ENCODE assay signal across 1 cellular context in the genomic region with DNA sequence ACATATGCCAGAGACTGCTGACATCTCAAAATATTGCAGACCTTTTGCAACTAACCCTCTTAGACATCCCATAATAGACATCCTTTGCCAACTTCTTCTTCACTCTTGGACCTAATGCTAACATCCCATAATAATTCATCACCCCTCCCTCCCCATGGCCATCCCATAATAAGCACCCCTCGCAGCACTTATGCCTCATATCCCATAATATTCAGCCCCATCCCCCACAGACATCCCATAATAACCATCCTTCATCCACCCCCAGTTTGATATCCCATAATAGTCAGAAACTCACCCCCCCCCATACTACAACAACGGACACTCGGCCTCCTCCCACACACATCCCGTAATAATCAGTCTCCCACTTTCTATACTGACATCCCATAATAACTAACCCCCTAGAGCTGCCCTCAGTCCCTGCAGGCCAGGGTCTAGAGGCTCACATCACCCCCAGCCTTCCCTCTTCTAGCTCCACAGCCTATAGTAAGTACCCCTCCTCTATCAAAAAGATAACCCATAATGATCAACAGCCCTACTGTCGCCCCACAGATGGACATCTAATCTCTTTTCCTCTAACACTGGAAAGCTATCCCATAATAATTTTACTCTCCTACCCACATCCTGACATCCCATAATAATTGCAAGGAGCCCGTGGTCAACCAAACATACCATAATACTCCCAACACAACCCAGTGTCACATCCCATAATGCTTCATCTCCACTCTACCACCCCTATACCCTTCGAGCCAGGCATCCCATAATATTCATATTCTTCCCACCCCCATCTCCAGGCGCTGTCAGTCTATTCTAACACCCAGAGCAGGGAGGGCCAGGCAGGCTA.
TF ChIP-seq lines count a peak whose summit lies in the region.

No MANE protein-coding gene starts in this region.

TF ChIP-seq in HEK293, 187 proteins besides CTCF, POLR2A, EP300 and RAD21 (continued from another document and continues in another):
- TF ChIP-seq, protein P1, sequence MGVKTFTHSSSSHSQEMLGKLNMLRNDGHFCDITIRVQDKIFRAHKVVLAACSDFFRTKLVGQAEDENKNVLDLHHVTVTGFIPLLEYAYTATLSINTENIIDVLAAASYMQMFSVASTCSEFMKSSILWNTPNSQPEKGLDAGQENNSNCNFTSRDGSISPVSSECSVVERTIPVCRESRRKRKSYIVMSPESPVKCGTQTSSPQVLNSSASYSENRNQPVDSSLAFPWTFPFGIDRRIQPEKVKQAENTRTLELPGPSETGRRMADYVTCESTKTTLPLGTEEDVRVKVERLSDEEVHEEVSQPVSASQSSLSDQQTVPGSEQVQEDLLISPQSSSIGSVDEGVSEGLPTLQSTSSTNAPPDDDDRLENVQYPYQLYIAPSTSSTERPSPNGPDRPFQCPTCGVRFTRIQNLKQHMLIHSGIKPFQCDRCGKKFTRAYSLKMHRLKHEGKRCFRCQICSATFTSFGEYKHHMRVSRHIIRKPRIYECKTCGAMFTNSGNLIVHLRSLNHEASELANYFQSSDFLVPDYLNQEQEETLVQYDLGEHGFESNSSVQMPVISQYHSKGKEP (tag by site-specific recombination; IDR thresholded peaks at IDR 0.05) = no peak
- TF ChIP-seq ZNF146 (tag by site-specific recombination; IDR thresholded peaks at IDR 0.05) (0 out of 2 replicates have a peak, but pooled peaks have one; percentile 24), ZNF518A (tag by site-specific recombination; conservative IDR thresholded peaks at IDR 0.05; ENCODE audit: low read depth) (no peak; the same call in none of the 2 replicates), ZNF184 (tag by site-specific recombination; IDR thresholded peaks at IDR 0.05) (no peak), ZNF211 (tag by site-specific recombination; IDR thresholded peaks at IDR 0.05; ENCODE audit: low read depth) (no peak), ZNF391 (tag by site-specific recombination; IDR thresholded peaks at IDR 0.05; ENCODE audit: borderline replicate concordance, low read depth) (no peak; the same call in none of the 2 replicates), ZNF621 (tag by site-specific recombination; IDR thresholded peaks at IDR 0.05) (no peak), HOXD13 (CRISPR knock-in tag; IDR thresholded peaks at IDR 0.05; ENCODE audit: borderline replicate concordance) (no peak), ZNF280D (tag by site-specific recombination; IDR thresholded peaks at IDR 0.05) (no peak), ZNF138 (tag by site-specific recombination; IDR thresholded peaks at IDR 0.05; ENCODE audit: borderline replicate concordance) (no peak), GLIS1 (tag by site-specific recombination; IDR thresholded peaks at IDR 0.05) (peak; percentile 95), ZNF704 (tag by site-specific recombination; IDR thresholded peaks at IDR 0.05) (no peak), ZNF776 (tag by site-specific recombination; IDR thresholded peaks at IDR 0.05; ENCODE audit: borderline replicate concordance) (no peak), ATF2 (tag by site-specific recombination; IDR thresholded peaks at IDR 0.05; ENCODE audit: low read depth) (no peak), ZNF132 (tag by site-specific recombination; IDR thresholded peaks at IDR 0.05; ENCODE audit: borderline replicate concordance) (no peak), ZNF114 (tag by site-specific recombination; IDR thresholded peaks at IDR 0.05) (no peak), ZNF777 (tag by site-specific recombination; IDR thresholded peaks at IDR 0.05; ENCODE audit: borderline replicate concordance) (no peak), ZFHX2 (tag by site-specific recombination; conservative IDR thresholded peaks at IDR 0.05) (peak; percentile 94), ZNF843 (tag by site-specific recombination; IDR thresholded peaks at IDR 0.05) (peak; percentile 67; the same call in 1 of the 2 replicates), ZNF623 (tag by site-specific recombination; IDR thresholded peaks at IDR 0.05) (no peak; the same call in 1 of the 2 replicates), ZNF148 (tag by site-specific recombination; IDR thresholded peaks at IDR 0.05; ENCODE audit: borderline replicate concordance) (0 out of 2 replicates have a peak, but pooled peaks have one; percentile 71), KLF16 (tag by site-specific recombination; IDR thresholded peaks at IDR 0.05) (no peak), ZNF324 (tag by site-specific recombination; IDR thresholded peaks at IDR 0.05) (peak; percentile 95), SETDB1 (IDR thresholded peaks at IDR 0.05; ENCODE audit: insufficient read length, low read length) (no peak), ZNF473 (tag by site-specific recombination; IDR thresholded peaks at IDR 0.05) (no peak), ZBTB21 (tag by site-specific recombination; IDR thresholded peaks at IDR 0.05) (peak; percentile 78; the same call in 1 of the 2 replicates)
- TF ChIP-seq, protein P2, sequence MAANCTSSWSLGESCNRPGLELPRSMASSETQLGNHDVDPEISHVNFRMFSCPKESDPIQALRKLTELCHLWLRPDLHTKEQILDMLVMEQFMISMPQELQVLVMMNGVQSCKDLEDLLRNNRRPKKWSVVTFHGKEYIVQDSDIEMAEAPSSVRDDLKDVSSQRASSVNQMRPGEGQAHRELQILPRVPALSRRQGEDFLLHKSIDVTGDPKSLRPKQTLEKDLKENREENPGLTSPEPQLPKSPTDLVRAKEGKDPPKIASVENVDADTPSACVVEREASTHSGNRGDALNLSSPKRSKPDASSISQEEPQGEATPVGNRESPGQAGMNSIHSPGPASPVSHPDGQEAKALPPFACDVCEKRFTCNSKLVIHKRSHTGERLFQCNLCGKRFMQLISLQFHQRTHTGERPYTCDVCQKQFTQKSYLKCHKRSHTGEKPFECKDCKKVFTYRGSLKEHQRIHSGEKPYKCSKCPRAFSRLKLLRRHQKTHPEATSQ (tag by site-specific recombination; IDR thresholded peaks at IDR 0.05) = no peak
- TF ChIP-seq, protein P3, sequence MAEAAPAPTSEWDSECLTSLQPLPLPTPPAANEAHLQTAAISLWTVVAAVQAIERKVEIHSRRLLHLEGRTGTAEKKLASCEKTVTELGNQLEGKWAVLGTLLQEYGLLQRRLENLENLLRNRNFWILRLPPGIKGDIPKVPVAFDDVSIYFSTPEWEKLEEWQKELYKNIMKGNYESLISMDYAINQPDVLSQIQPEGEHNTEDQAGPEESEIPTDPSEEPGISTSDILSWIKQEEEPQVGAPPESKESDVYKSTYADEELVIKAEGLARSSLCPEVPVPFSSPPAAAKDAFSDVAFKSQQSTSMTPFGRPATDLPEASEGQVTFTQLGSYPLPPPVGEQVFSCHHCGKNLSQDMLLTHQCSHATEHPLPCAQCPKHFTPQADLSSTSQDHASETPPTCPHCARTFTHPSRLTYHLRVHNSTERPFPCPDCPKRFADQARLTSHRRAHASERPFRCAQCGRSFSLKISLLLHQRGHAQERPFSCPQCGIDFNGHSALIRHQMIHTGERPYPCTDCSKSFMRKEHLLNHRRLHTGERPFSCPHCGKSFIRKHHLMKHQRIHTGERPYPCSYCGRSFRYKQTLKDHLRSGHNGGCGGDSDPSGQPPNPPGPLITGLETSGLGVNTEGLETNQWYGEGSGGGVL (tag by site-specific recombination; IDR thresholded peaks at IDR 0.05) = peak; percentile 89
